In genomic region chr14:100072783-100073346, GRCh38 we compare ENCODE assay signal across 8 cellular contexts. TPM values are rescaled to one million over a fixed set of nuclear protein-coding genes. Genes with fewer than 3 reads are reported as not detected.
DNase-seq lines count a peak whose midpoint lies in the region; ATAC-seq and TF ChIP-seq lines count a peak whose summit lies in the region.

No MANE protein-coding gene starts in this region.

- peak overlapping the region; percentile 95 for H3K27ac Mint-ChIP-seq in activated T-helper 17 cell treated with anti-CD3 and anti-CD28 coated beads, Interleukin-2, amount 50 U/mL, for 72 hours
- peak overlapping the region; percentile 89 to 100 (median 98) for H3K27ac Mint-ChIP-seq in naive thymus-derived CD4-positive, alpha-beta T cell

- H3K27me3 ChIP-seq in naive thymus-derived CD4-positive, alpha-beta T cell (ENCODE audit: control insufficient read depth in 2 of 2, insufficient read depth in 2 of 2, low read length in 2 of 2) = no peaks in the 10 kb centered on the region
- H3K27me3 ChIP-seq in BE2C = no peaks in the 10 kb centered on the region

- POLR2A ChIA-PET in naive thymus-derived CD4-positive, alpha-beta T cell (lab: Charles Lee) = interaction anchor here (0.5 to 59.0 kb wide), 6 partner anchors 8 to 168 kb away, joined by 3 to 2344 read pairs (median 5); partner anchors contain the start of gene EVL

- DNase-seq in NAMALWA (ENCODE audit: low spot score) = peak; percentile 51
- DNase-seq in naive thymus-derived CD4-positive, alpha-beta T cell = peak in 8 of 9 donors; percentile 61 to 78 (median 70)
- DNase-seq in BE2C = no peak
- DNase-seq in iPS-NIHi11 (ENCODE audit: low spot score) = no peak
- DNase-seq in NCI-H128 (lab: John Stamatoyannopoulos, UW; ENCODE audit: unreplicated experiment) = no peak
- no peak for DNase-seq in NCI-H1930 (lab: John Stamatoyannopoulos, UW)

- no peaks in the 10 kb centered on the region for H3K9me3 ChIP-seq in naive thymus-derived CD4-positive, alpha-beta T cell (ENCODE audit: control insufficient read depth in 2 of 3, low read length in 3 of 3)
- no peaks in the 10 kb centered on the region for H3K9me3 ChIP-seq in BE2C

- H3K4me3 ChIP-seq in naive thymus-derived CD4-positive, alpha-beta T cell (ENCODE audit: low read length) = peak overlapping the region; percentile 53
- no peak overlapping the region for H3K4me3 ChIP-seq in BE2C (ENCODE audit: low read depth, low read length)

- CTCF ChIA-PET in naive thymus-derived CD4-positive, alpha-beta T cell (lab: Charles Lee) = interaction anchor here (0.7 to 26.3 kb wide), 11 partner anchors 9 to 150 kb away, joined by 4 to 758 read pairs (median 6); no protein-coding TSS in a partner anchor

- intact Hi-C loops in naive thymus-derived CD4-positive, alpha-beta T cell (cut with micrococcal nuclease) = loop anchor here (1.0 to 5.0 kb wide), 6 partner anchors 8 to 120 kb away; no protein-coding TSS in a partner anchor

- peaks cover 59% of the 10 kb centered on the region for H3K4me1 Mint-ChIP-seq in activated T-helper 17 cell treated with anti-CD3 and anti-CD28 coated beads, Interleukin-2, amount 50 U/mL, for 72 hours
- peaks cover 73 to 97% (median 82%) of the 10 kb centered on the region in 7 donors for H3K4me1 Mint-ChIP-seq in naive thymus-derived CD4-positive, alpha-beta T cell

- H3K36me3 Mint-ChIP-seq in activated T-helper 17 cell treated with anti-CD3 and anti-CD28 coated beads, Interleukin-2, amount 50 U/mL, for 72 hours (ENCODE audit: low read depth) = peaks cover 100% of the 10 kb centered on the region
- peaks cover 24 to 89% (median 53%) of the 10 kb centered on the region in 5 donors for H3K36me3 Mint-ChIP-seq in naive thymus-derived CD4-positive, alpha-beta T cell

- TF ChIP-seq CTCF in BE2C (IDR thresholded peaks at IDR 0.05; ENCODE audit: low read depth, low read length) = no peak

- H3K27me3 Mint-ChIP-seq in activated T-helper 17 cell treated with anti-CD3 and anti-CD28 coated beads, Interleukin-2, amount 50 U/mL, for 72 hours = no peaks in the 10 kb centered on the region
- H3K27me3 Mint-ChIP-seq in naive thymus-derived CD4-positive, alpha-beta T cell = peaks cover 0 to 2% (median 0%) of the 10 kb centered on the region in 5 donors

- H3K27ac ChIP-seq in naive thymus-derived CD4-positive, alpha-beta T cell (ENCODE audit: low read depth, low read length) = peak overlapping the region; percentile 98

- no peaks in the 10 kb centered on the region for H3K9me3 Mint-ChIP-seq in activated T-helper 17 cell treated with anti-CD3 and anti-CD28 coated beads, Interleukin-2, amount 50 U/mL, for 72 hours
- peaks cover 0 to 2% (median 0%) of the 10 kb centered on the region in 11 donors for H3K9me3 Mint-ChIP-seq in naive thymus-derived CD4-positive, alpha-beta T cell

- H3K4me1 ChIP-seq in naive thymus-derived CD4-positive, alpha-beta T cell (ENCODE audit: control insufficient read depth in 2 of 2, insufficient read depth in 2 of 2, low read length in 2 of 2) = peaks cover 66 to 87% of the 10 kb centered on the region in 2 donors
- peaks cover 14% of the 10 kb centered on the region for H3K4me1 ChIP-seq in BE2C

- H3K36me3 ChIP-seq in naive thymus-derived CD4-positive, alpha-beta T cell (ENCODE audit: control insufficient read depth in 2 of 3, insufficient read depth in 3 of 3, low read length in 3 of 3) = peaks cover 10 to 27% (median 16%) of the 10 kb centered on the region in 3 experiments
- no peaks in the 10 kb centered on the region; the same call in 1 of the 2 replicates for H3K36me3 ChIP-seq in BE2C

- ATAC-seq in GM18868 (IDR thresholded peaks at IDR 0.05; ENCODE audit: unreplicated experiment) = peak; percentile 31
- peak; percentile 9 for ATAC-seq in activated T-helper 17 cell treated with anti-CD3 and anti-CD28 coated beads, Interleukin-2, amount 50 U/mL, for 72 hours (replicated peaks)
- peak; percentile 16 for ATAC-seq in naive thymus-derived CD4-positive, alpha-beta T cell

- H3K4me3 Mint-ChIP-seq in activated T-helper 17 cell treated with anti-CD3 and anti-CD28 coated beads, Interleukin-2, amount 50 U/mL, for 72 hours = peak overlapping the region; percentile 93
- H3K4me3 Mint-ChIP-seq in naive thymus-derived CD4-positive, alpha-beta T cell = peak overlapping the region; percentile 87 to 98 (median 92)

RNA-seq across cellular contexts. Expression of gene EVL, which starts 7.6 kb away (rescaled TPM):
- total RNA-seq in activated T-helper 17 cell treated with anti-CD3 and anti-CD28 coated beads, Interleukin-2, amount 50 U/mL, for 72 hours = 100 to 1,000 TPM; 493 to 560 TPM
- total RNA-seq in naive thymus-derived CD4-positive, alpha-beta T cell = 1,000 to 10,000 TPM in 3 of 5 experiments, 100 to 1,000 TPM in 2; 851 to 1,469 (median 1,230) TPM
- 100 to 1,000 TPM; 163 to 184 TPM for polyA plus RNA-seq in naive thymus-derived CD4-positive, alpha-beta T cell
- 190 TPM for polyA plus RNA-seq in BE2C (2012; ENCODE audit: insufficient read depth, insufficient read length, low read depth)

Comparison
In these comparisons a context has a peak if more than half of its experiments do, and no peak if none do; other contexts are left out.
1. DNase-seq: peak in NAMALWA (single experiment) and naive thymus-derived CD4-positive, alpha-beta T cell (8 of 9); none in BE2C (single experiment), iPS-NIHi11 (single experiment), NCI-H128 (single experiment) and NCI-H1930 (0 of 2).
2. Peak in every context shown above with its lines, with median percentiles within 50 percentile points of each other: ATAC-seq.